In the genomic region with DNA sequence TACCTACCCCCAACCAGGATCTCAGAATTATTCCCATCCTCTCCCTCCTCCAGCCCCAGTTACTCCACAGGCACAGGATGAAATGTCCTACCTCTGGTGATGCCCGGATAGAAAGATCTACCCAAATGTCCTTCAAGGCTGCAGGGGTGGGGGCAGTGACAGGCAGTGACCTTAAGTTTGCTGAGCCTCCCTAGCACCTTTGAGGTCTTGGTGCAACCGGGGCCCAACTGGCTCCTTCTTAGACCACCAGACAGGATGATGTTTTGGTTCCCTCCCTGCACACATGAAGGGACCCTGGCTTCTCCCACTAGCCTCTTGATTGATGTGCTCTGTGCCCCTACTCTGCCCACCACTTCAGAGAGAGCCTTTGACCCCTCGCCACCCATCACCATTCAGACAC, we compare ENCODE assay signal across 23 cellular contexts.
"Had no signal": no experiment of that assay in that cellular context is flagged by ENCODE, and none has a peak within 500 bp of the region (broad histone marks: within the 10 kb centered on the region; RNA-seq: fewer than 3 reads in every experiment).

No MANE protein-coding gene starts in this region.

- H3K27me3 ChIP-seq: dorsolateral prefrontal cortex, gastrocnemius medialis, ovary, testis, tibial artery had no signal

- DNase-seq: central memory CD4-positive, alpha-beta T cell; dorsolateral prefrontal cortex; effector CD8-positive, alpha-beta T cell; endodermal cell; foreskin fibroblast; gastrocnemius medialis; hippocampal formation; mammary epithelial cell; naive thymus-derived CD8-positive, alpha-beta T cell; nephron progenitor cell; occipital lobe; ovary; posterior cingulate gyrus; retina; stimulated activated CD4-positive, alpha-beta T cell treated with anti-CD3 and anti-CD28 coated beads, Interleukin-2, amount 100 ng/mL, for 24 hours; stimulated activated CD4-positive, alpha-beta T cell treated with anti-CD3 and anti-CD28 coated beads, Interleukin-4, amount 100 ng/mL, for 24 hours; stimulated activated naive CD4-positive, alpha-beta T cell treated with Interleukin-2 at 50 U/mL for 16 hours; substantia nigra; testis; tibial artery had no signal

- ATAC-seq: gastrocnemius medialis; naive thymus-derived CD8-positive, alpha-beta T cell; stimulated activated effector memory CD8-positive, alpha-beta T cell treated with anti-CD3 and anti-CD28 coated beads, Interleukin-12 subunit alpha, Interleukin-12 subunit beta, amount 100 ng/mL, for 72 hours had no signal

- H3K4me3 ChIP-seq: dorsolateral prefrontal cortex, gastrocnemius medialis, ovary, smooth muscle cell, testis, tibial artery had no signal

- H3K36me3 ChIP-seq: gastrocnemius medialis, ovary had no signal

- H3K9me3 ChIP-seq: gastrocnemius medialis, ovary, testis, tibial artery had no signal

- H3K4me2 ChIP-seq: smooth muscle cell had no signal

- H3K4me1 ChIP-seq: gastrocnemius medialis, testis, tibial artery had no signal

- H3K27ac ChIP-seq: dorsolateral prefrontal cortex, epithelial cell of prostate, gastrocnemius medialis, ovary, testis, tibial artery had no signal
